12 cellular contexts compared by ENCODE assay signal in the genomic region with DNA sequence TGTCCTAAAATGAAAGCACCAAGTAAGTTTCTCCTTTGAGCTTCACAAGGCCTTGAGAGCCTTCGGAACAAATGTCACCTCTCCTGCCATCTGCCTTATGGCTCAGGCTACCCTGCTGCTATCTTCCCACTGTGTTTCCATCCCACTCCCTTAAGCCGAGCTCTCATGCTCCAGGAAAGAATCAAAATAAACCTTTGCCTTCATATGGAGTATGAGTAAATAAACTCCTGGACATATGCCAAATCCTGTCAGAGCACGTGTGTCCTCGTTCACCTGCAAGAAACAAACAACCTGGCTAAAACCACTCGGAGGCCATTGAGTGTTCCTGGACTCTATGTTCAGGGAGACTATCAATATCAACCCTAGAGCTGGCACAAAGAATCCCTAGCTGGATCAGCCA.
DNase-seq lines count a peak whose midpoint lies in the region; ATAC-seq and TF ChIP-seq lines count a peak whose summit lies in the region.
"Had no signal": no experiment of that assay in that cellular context is flagged by ENCODE, and none has a peak within 500 bp of the region (broad histone marks: within the 10 kb centered on the region; RNA-seq: fewer than 3 reads in every experiment).

No MANE protein-coding gene starts in this region.

- intact Hi-C loops in heart left ventricle (cut with DNase I) = loop anchor here in 2 of 10 donors (5.0 kb wide), 2 partner anchors 39 to 124 kb away; partner anchors contain the start of gene FEM1C (in 1 of the 2)

- H3K9ac ChIP-seq in mucosa of rectum (ENCODE audit: low read depth in 1 of 2, low read length in 2 of 2) = no peak overlapping the region

- H3K4me3 ChIP-seq in mucosa of rectum (ENCODE audit: low read length in 2 of 2) (peak overlapping the region in 1 of 2 donors; percentile 14), heart left ventricle (no peak overlapping the region)

- ATAC-seq in HG03196 (IDR thresholded peaks at IDR 0.05; ENCODE audit: unreplicated experiment) (no peak), HG02970 (IDR thresholded peaks at IDR 0.05; ENCODE audit: low FRiP score, unreplicated experiment) (no peak), heart left ventricle (no peak)
- ATAC-seq: activated CD8-positive, alpha-beta T cell treated with anti-CD3 and anti-CD28 coated beads, Interleukin-2, amount 10 ng/mL, durations not matched to agents 7 days and 5 days; activated T-helper 17 cell treated with anti-CD3 and anti-CD28 coated beads, Interleukin-2, amount 50 U/mL, for 72 hours; T-cell had no signal

- TF ChIP-seq POLR2A in heart left ventricle (IDR thresholded peaks at IDR 0.05) = no peak

- peaks cover 30 to 58% of the 10 kb centered on the region in 2 donors for H3K4me1 ChIP-seq in mucosa of rectum (ENCODE audit: control insufficient read depth in 2 of 2, insufficient read depth in 2 of 2, low read length in 2 of 2)
- peaks cover 4 to 52% (median 37%) of the 10 kb centered on the region in 12 donors for H3K4me1 ChIP-seq in heart left ventricle

- DNase-seq in NCI-H2107 treated with DMSO at 0.1 percent for 48 hours (lab: John Stamatoyannopoulos, UW; ENCODE audit: unreplicated experiment) = peak; percentile 73
- DNase-seq in NCI-H2107 (lab: John Stamatoyannopoulos, UW) = no peak
- DNase-seq in NCI-H2029 (lab: John Stamatoyannopoulos, UW) = peak; percentile 95
- peak; percentile 53 for DNase-seq in SHP77 treated with DMSO at 0.1 percent for 48 hours (lab: John Stamatoyannopoulos, UW)
- no peak for DNase-seq in heart left ventricle
- DNase-seq: activated CD8-positive, alpha-beta T cell treated with anti-CD3 and anti-CD28 coated beads, Interleukin-2, amount 10 ng/mL, durations not matched to agents 7 days and 5 days; CD4-positive, alpha-beta memory T cell; T-cell had no signal

- peak overlapping the region; percentile 55 to 72 for H3K27ac ChIP-seq in mucosa of rectum (ENCODE audit: low read depth in 2 of 2, low read length in 2 of 2)
- H3K27ac ChIP-seq in heart left ventricle = no peak overlapping the region

- H3K36me3 ChIP-seq in mucosa of rectum (ENCODE audit: control insufficient read depth in 2 of 2, insufficient read depth in 2 of 2, low read length in 2 of 2) (no peaks in the 10 kb centered on the region), heart left ventricle (no peaks in the 10 kb centered on the region)

- no peak for TF ChIP-seq CTCF in heart left ventricle (IDR thresholded peaks at IDR 0.05)

- H3K27me3 ChIP-seq in mucosa of rectum (ENCODE audit: control insufficient read depth in 2 of 2, insufficient read depth in 2 of 2, low read length in 2 of 2) (no peaks in the 10 kb centered on the region), heart left ventricle (no peaks in the 10 kb centered on the region)

- 61 to 70% (median 64%) methylated on average over 5 of the region's 5 CpGs for WGBS in heart left ventricle, 4 donors

- H3K9me3 ChIP-seq in mucosa of rectum (ENCODE audit: control insufficient read depth in 2 of 2, low read length in 2 of 2) (no peaks in the 10 kb centered on the region), heart left ventricle (no peaks in the 10 kb centered on the region)

Comparison
In these comparisons a context has a peak if more than half of its experiments do, and no peak if none do; other contexts are left out.
1. DNase-seq: peak in NCI-H2107 treated with DMSO at 0.1 percent for 48 hours (single experiment), NCI-H2029 (single experiment) and SHP77 treated with DMSO at 0.1 percent for 48 hours (single experiment); none in NCI-H2107 (single experiment) and heart left ventricle (0 of 5).
2. H3K27ac ChIP-seq: peak in mucosa of rectum (2 of 2); none in heart left ventricle (0 of 12).